In the genomic region with DNA sequence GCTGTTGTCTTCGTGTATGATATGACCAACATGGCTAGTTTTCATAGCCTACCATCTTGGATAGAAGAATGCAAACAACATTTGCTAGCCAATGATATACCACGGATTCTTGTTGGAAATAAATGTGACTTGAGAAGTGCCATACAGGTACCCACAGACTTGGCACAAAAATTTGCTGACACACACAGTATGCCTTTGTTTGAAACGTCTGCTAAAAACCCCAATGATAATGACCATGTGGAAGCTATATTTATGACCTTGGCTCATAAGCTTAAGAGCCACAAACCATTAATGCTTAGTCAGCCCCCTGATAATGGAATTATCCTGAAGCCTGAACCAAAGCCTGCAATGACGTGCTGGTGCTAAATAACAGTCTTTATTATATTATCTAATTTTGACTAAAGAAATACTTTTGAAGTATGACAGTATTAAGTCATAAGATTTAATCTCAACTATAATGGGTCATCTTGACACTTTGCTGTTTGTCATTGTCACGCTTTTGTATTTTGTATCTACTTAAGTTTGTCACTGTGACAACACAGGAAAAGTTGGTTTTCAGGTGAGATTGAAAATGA, we compare ENCODE assay signal across 25 cellular contexts.
"Had no signal": no experiment of that assay in that cellular context is flagged by ENCODE, and none has a peak within 500 bp of the region (broad histone marks: within the 10 kb centered on the region; RNA-seq: fewer than 3 reads in every experiment).

No MANE protein-coding gene starts in this region.

- DNase-seq: activated B cell treated with CpG ODN at 0.5 μM for 24 hours; activated CD4-positive, alpha-beta memory T cell treated with anti-CD3 and anti-CD28 coated beads for 36 hours; activated CD4-positive, alpha-beta T cell treated with anti-CD3 and anti-CD28 coated beads for 1 hour; activated CD4-positive, alpha-beta T cell treated with anti-CD3 and anti-CD28 coated beads, Interleukin-2, amount 10 ng/mL, durations not matched to agents 7 days and 5 days; activated CD8-positive, alpha-beta memory T cell treated with anti-CD3 and anti-CD28 coated beads for 24 hours; activated effector memory CD4-positive, alpha-beta T cell treated with anti-CD3 and anti-CD28 coated beads, Interleukin-2, amount 50 U/mL, for 16 hours; activated naive CD4-positive, alpha-beta T cell treated with Interleukin-2 at 50 U/mL for 16 hours; activated naive CD8-positive, alpha-beta T cell treated with anti-CD3 and anti-CD28 coated beads, Interleukin-2, amount 50 U/mL, for 24 hours; activated T-cell treated with anti-CD3 and anti-CD28 coated beads, Interleukin-2, amount 50 U/mL, for 4 hours; amygdala; NCI-H1105 treated with DMSO at 0.1 percent for 48 hours; NCI-H1694; NCI-H2029; NCI-H2107; NCI-H345; NCI-H510A; NCI-H526 treated with DMSO at 0.1 percent for 48 hours; PC-3; SHP77 treated with DMSO at 0.1 percent for 48 hours; T-cell; T-helper 2 cell; T1000 had no signal

- ATAC-seq: activated naive CD4-positive, alpha-beta T cell treated with anti-CD3 and anti-CD28 coated beads, Interleukin-2, amount 50 U/mL, for 72 hours; activated naive CD8-positive, alpha-beta T cell treated with anti-CD3 and anti-CD28 coated beads, Interleukin-2, amount 50 U/mL, for 24 hours; activated T-cell treated with anti-CD3 and anti-CD28 coated beads, Interleukin-2, amount 50 U/mL, for 4 hours; PC-3; T-cell had no signal

- FAIRE-seq: RCC 7860, TTC549 had no signal
